16 cellular contexts compared by ENCODE assay signal in genomic region chr20:47088339-47088738, GRCh38.
"Had no signal": no experiment of that assay in that cellular context is flagged by ENCODE, and none has a peak within 500 bp of the region (broad histone marks: within the 10 kb centered on the region; RNA-seq: fewer than 3 reads in every experiment).

No MANE protein-coding gene starts in this region.

- DNase-seq: effector CD4-positive, alpha-beta T cell; endodermal cell; erythroblast; foreskin keratinocyte; mesendoderm; naive thymus-derived CD4-positive, alpha-beta T cell; stimulated activated CD4-positive, alpha-beta T cell treated with anti-CD3 and anti-CD28 coated beads, Interleukin-2, amount 100 ng/mL, for 48 hours; stimulated activated naive CD8-positive, alpha-beta T cell treated with anti-CD3 and anti-CD28 coated beads, Interleukin-15, Interleukin-2, amounts not matched to agents 100 U/mL and 50 U/mL, for 24 hours; thyroid gland; upper lobe of right lung had no signal

- H3K4me2 ChIP-seq: smooth muscle cell had no signal

- H3K9me3 ChIP-seq: neutrophil, right atrium auricular region, suprapubic skin, thyroid gland, upper lobe of right lung, vagina had no signal

- H3K27ac ChIP-seq: coronary artery, foreskin keratinocyte, neutrophil, right atrium auricular region, suprapubic skin, thyroid gland, upper lobe of right lung, vagina had no signal

- H3K27me3 ChIP-seq: foreskin keratinocyte, neutrophil, right atrium auricular region, suprapubic skin, thyroid gland, upper lobe of right lung, vagina had no signal

- H3K36me3 ChIP-seq: neutrophil, right atrium auricular region, suprapubic skin, thyroid gland, upper lobe of right lung, vagina had no signal

- H3K4me3 ChIP-seq: coronary artery, right atrium auricular region, smooth muscle cell, suprapubic skin, thyroid gland, upper lobe of right lung, vagina had no signal

- ATAC-seq: foreskin keratinocyte; naive thymus-derived CD4-positive, alpha-beta T cell; stimulated activated naive CD8-positive, alpha-beta T cell treated with anti-CD3 and anti-CD28 coated beads, Interleukin-15, Interleukin-2, amounts not matched to agents 100 U/mL and 50 U/mL, for 24 hours; upper lobe of right lung had no signal

- H3K4me1 ChIP-seq: foreskin keratinocyte, right atrium auricular region, suprapubic skin, thyroid gland, upper lobe of right lung, vagina had no signal
